In genomic region chr22:31290494-31291402, GRCh38 we compare ENCODE assay signal across 1 cellular context.
A peak's percentile ranks its signal among the peaks of the same experiment; 100 is the strongest.
TF ChIP-seq lines count a peak whose summit lies in the region.

No MANE protein-coding gene starts in this region.

TF ChIP-seq in HepG2, 621 proteins besides CTCF, POLR2A, EP300 and RAD21 (continued from another document and continues in another):
- TF ChIP-seq SRSF4 (IDR thresholded peaks at IDR 0.05; ENCODE audit: low read depth, low read length, poor library complexity, severe bottlenecking) (no peak), HMG20B (CRISPR knock-in tag; conservative IDR thresholded peaks at IDR 0.05) (no peak), TBP (CRISPR knock-in tag; IDR thresholded peaks at IDR 0.05) (no peak), FOXK1 (CRISPR knock-in tag; IDR thresholded peaks at IDR 0.05; ENCODE audit: borderline replicate concordance, low read depth) (peak; percentile 93; the same call in 1 of the 2 replicates), TFAP4 (IDR thresholded peaks at IDR 0.05; ENCODE audit: borderline replicate concordance, low read depth) (peak; percentile 20; the same call in 1 of the 2 replicates), MTF1 (CRISPR knock-in tag; IDR thresholded peaks at IDR 0.05) (no peak), ZNF546 (CRISPR knock-in tag; conservative IDR thresholded peaks at IDR 0.05) (peak; percentile 65; the same call in 1 of the 2 replicates), SIX4 (CRISPR knock-in tag; IDR thresholded peaks at IDR 0.05) (no peak), SMARCC2 (IDR thresholded peaks at IDR 0.05) (no peak), ZKSCAN5 (CRISPR knock-in tag; IDR thresholded peaks at IDR 0.05) (no peak), ZBTB43 (CRISPR knock-in tag; conservative IDR thresholded peaks at IDR 0.05) (peak; percentile 76; the same call in 1 of the 2 replicates), CC2D1A (CRISPR knock-in tag; IDR thresholded peaks at IDR 0.05) (no peak), MYPOP (CRISPR knock-in tag; IDR thresholded peaks at IDR 0.05) (peak; percentile 87), ZNF281 (CRISPR knock-in tag; IDR thresholded peaks at IDR 0.05; ENCODE audit: borderline replicate concordance) (no peak), RFXAP (CRISPR knock-in tag; IDR thresholded peaks at IDR 0.05; ENCODE audit: borderline replicate concordance) (peak; percentile 100), ZMYM2 (CRISPR knock-in tag; IDR thresholded peaks at IDR 0.05) (no peak), FOXC1 (CRISPR knock-in tag; IDR thresholded peaks at IDR 0.05; ENCODE audit: borderline replicate concordance) (peak; percentile 99), TFDP1 (CRISPR knock-in tag; IDR thresholded peaks at IDR 0.05; ENCODE audit: borderline replicate concordance) (peak; percentile 92; the same call in 1 of the 2 replicates), PTBP1 (IDR thresholded peaks at IDR 0.05; ENCODE audit: low read depth, low read length, poor library complexity, severe bottlenecking) (no peak), ATF4 (CRISPR knock-in tag; IDR thresholded peaks at IDR 0.05) (no peak; a peak in 1 of 4 replicates), ZNF687 (CRISPR knock-in tag; IDR thresholded peaks at IDR 0.05) (peak; percentile 98), NFYB (CRISPR knock-in tag; IDR thresholded peaks at IDR 0.05) (peak; percentile 94), KLF15 (CRISPR knock-in tag; IDR thresholded peaks at IDR 0.05; ENCODE audit: borderline replicate concordance) (peak; percentile 64; the same call in 1 of the 2 replicates), IKZF5 (CRISPR knock-in tag; IDR thresholded peaks at IDR 0.05) (0 out of 2 replicates have a peak, but pooled peaks have one; percentile 23), ELF1 (CRISPR knock-in tag; IDR thresholded peaks at IDR 0.05) (peak; percentile 25; the same call in 1 of the 2 replicates), ZNF484 (CRISPR knock-in tag; IDR thresholded peaks at IDR 0.05; ENCODE audit: borderline replicate concordance, low read depth) (no peak), ZNF841 (CRISPR knock-in tag; IDR thresholded peaks at IDR 0.05; ENCODE audit: borderline replicate concordance) (no peak), ZKSCAN8 (CRISPR knock-in tag; IDR thresholded peaks at IDR 0.05; ENCODE audit: borderline replicate concordance) (peak; percentile 23; the same call in 1 of the 2 replicates), ZNF205 (CRISPR knock-in tag; IDR thresholded peaks at IDR 0.05) (peak; percentile 42; the same call in 1 of the 2 replicates), SIX1 (CRISPR knock-in tag; IDR thresholded peaks at IDR 0.05; ENCODE audit: borderline replicate concordance) (no peak), ZNF343 (CRISPR knock-in tag; IDR thresholded peaks at IDR 0.05) (no peak), HNF1A (IDR thresholded peaks at IDR 0.05; ENCODE audit: low read depth) (no peak), HNF1A (CRISPR knock-in tag; IDR thresholded peaks at IDR 0.05; ENCODE audit: borderline replicate concordance) (peak; percentile 54; the same call in 1 of the 2 replicates), CENPT (CRISPR knock-in tag; IDR thresholded peaks at IDR 0.05; ENCODE audit: low read depth) (no peak), ZNF790 (CRISPR knock-in tag; IDR thresholded peaks at IDR 0.05; ENCODE audit: borderline replicate concordance) (no peak), ARNT2 (CRISPR knock-in tag; IDR thresholded peaks at IDR 0.05; ENCODE audit: low read depth) (peak; percentile 98)
